ENCODE assay signal across 1 cellular context in the genomic region with DNA sequence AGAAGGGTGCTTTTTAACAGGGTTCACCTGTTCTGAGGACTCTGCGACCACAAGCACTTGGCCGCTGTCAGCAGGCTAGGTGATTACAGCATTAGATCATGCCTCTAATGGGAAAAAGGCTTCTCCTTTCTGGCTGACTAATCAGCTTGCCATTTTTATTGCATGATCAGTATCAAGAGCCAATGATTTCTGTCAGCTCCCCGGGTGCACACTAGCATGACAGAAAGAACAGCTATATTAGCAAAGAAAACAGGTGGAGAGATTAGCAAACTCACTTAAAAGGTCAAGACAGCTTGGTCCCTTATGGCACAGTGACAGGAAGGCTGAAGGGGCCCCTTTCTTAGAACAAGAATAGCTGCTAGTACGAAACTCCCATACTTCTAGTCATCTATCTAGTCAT.
TF ChIP-seq lines count a peak whose summit lies in the region.

No MANE protein-coding gene starts in this region.

TF ChIP-seq in HEK293, 187 proteins besides CTCF, POLR2A, EP300 and RAD21 (continued from another document and continues in another):
- TF ChIP-seq ZIC2 (tag by site-specific recombination; IDR thresholded peaks at IDR 0.05) (peak; percentile 34; the same call in 1 of the 2 replicates), ZNF324 (tag by site-specific recombination; IDR thresholded peaks at IDR 0.05) (no peak), ZFHX2 (tag by site-specific recombination; conservative IDR thresholded peaks at IDR 0.05) (no peak), HOXD13 (CRISPR knock-in tag; IDR thresholded peaks at IDR 0.05; ENCODE audit: borderline replicate concordance) (0 out of 2 replicates have a peak, but pooled peaks have one; percentile 53), ZNF600 (tag by site-specific recombination; IDR thresholded peaks at IDR 0.05) (no peak), KLF10 (tag by site-specific recombination; IDR thresholded peaks at IDR 0.05) (peak; percentile 41; the same call in 1 of the 2 replicates), SP7 (tag by site-specific recombination; IDR thresholded peaks at IDR 0.05) (peak; percentile 88), ZBTB8A (tag by site-specific recombination; IDR thresholded peaks at IDR 0.05) (0 out of 2 replicates have a peak, but pooled peaks have one; percentile 11), PRDM1 (tag by site-specific recombination; IDR thresholded peaks at IDR 0.05) (0 out of 2 replicates have a peak, but pooled peaks have one; percentile 5), ZBTB48 (tag by site-specific recombination; IDR thresholded peaks at IDR 0.05) (0 out of 2 replicates have a peak, but pooled peaks have one; percentile 31), KLF8 (tag by site-specific recombination; IDR thresholded peaks at IDR 0.05) (peak; percentile 62), ZFP69B (tag by site-specific recombination; IDR thresholded peaks at IDR 0.05) (0 out of 2 replicates have a peak, but pooled peaks have one; percentile 18), ZBTB21 (tag by site-specific recombination; IDR thresholded peaks at IDR 0.05) (no peak), GLI2 (tag by site-specific recombination; IDR thresholded peaks at IDR 0.05; ENCODE audit: borderline replicate concordance, low read depth) (peak; percentile 76; the same call in 1 of the 2 replicates), ZNF843 (tag by site-specific recombination; IDR thresholded peaks at IDR 0.05) (peak; percentile 94), ZNF416 (tag by site-specific recombination; IDR thresholded peaks at IDR 0.05) (no peak), ZNF544 (tag by site-specific recombination; IDR thresholded peaks at IDR 0.05) (no peak), ZNF394 (tag by site-specific recombination; IDR thresholded peaks at IDR 0.05; ENCODE audit: borderline replicate concordance) (peak; percentile 75), ZNF76 (tag by site-specific recombination; IDR thresholded peaks at IDR 0.05; ENCODE audit: borderline replicate concordance, low read depth) (0 out of 2 replicates have a peak, but pooled peaks have one; percentile 13), ZNF629 (tag by site-specific recombination; IDR thresholded peaks at IDR 0.05) (peak; percentile 83), ZNF571 (tag by site-specific recombination; IDR thresholded peaks at IDR 0.05) (no peak), FEZF1 (tag by site-specific recombination; IDR thresholded peaks at IDR 0.05) (peak; percentile 97), ZSCAN30 (tag by site-specific recombination; IDR thresholded peaks at IDR 0.05) (peak; percentile 64; the same call in 1 of the 2 replicates), ZNF404 (tag by site-specific recombination; IDR thresholded peaks at IDR 0.05) (no peak), SCRT1 (tag by site-specific recombination; IDR thresholded peaks at IDR 0.05; ENCODE audit: borderline replicate concordance) (0 out of 2 replicates have a peak, but pooled peaks have one; percentile 56)
- TF ChIP-seq, protein P1, sequence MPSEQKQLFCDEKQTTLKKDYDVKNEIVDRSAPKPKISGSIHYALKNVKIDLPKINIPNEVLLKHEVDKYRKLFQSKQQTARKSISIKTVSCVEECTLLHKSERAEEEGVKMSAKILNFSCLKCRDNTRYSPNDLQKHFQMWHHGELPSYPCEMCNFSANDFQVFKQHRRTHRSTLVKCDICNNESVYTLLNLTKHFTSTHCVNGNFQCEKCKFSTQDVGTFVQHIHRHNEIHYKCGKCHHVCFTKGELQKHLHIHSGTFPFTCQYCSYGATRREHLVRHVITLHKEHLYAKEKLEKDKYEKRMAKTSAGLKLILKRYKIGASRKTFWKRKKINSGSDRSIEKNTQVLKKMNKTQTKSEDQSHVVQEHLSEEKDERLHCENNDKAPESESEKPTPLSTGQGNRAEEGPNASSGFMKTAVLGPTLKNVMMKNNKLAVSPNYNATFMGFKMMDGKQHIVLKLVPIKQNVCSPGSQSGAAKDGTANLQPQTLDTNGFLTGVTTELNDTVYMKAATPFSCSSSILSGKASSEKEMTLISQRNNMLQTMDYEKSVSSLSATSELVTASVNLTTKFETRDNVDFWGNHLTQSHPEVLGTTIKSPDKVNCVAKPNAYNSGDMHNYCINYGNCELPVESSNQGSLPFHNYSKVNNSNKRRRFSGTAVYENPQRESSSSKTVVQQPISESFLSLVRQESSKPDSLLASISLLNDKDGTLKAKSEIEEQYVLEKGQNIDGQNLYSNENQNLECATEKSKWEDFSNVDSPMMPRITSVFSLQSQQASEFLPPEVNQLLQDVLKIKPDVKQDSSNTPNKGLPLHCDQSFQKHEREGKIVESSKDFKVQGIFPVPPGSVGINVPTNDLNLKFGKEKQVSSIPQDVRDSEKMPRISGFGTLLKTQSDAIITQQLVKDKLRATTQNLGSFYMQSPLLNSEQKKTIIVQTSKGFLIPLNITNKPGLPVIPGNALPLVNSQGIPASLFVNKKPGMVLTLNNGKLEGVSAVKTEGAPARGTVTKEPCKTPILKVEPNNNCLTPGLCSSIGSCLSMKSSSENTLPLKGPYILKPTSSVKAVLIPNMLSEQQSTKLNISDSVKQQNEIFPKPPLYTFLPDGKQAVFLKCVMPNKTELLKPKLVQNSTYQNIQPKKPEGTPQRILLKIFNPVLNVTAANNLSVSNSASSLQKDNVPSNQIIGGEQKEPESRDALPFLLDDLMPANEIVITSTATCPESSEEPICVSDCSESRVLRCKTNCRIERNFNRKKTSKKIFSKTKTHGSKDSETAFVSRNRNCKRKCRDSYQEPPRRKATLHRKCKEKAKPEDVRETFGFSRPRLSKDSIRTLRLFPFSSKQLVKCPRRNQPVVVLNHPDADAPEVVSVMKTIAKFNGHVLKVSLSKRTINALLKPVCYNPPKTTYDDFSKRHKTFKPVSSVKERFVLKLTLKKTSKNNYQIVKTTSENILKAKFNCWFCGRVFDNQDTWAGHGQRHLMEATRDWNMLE (tag by site-specific recombination; conservative IDR thresholded peaks at IDR 0.05; ENCODE audit: low read depth), result 0 out of 2 replicates have a peak, but pooled peaks have one; percentile 18
- TF ChIP-seq, protein P2, sequence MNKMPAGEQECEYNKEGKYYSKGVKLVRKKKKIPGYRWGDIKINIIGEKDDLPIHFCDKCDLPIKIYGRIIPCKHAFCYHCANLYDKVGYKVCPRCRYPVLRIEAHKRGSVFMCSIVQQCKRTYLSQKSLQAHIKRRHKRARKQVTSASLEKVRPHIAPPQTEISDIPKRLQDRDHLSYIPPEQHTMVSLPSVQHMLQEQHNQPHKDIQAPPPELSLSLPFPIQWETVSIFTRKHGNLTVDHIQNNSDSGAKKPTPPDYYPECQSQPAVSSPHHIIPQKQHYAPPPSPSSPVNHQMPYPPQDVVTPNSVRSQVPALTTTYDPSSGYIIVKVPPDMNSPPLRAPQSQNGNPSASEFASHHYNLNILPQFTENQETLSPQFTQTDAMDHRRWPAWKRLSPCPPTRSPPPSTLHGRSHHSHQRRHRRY (tag by site-specific recombination; IDR thresholded peaks at IDR 0.05), result no peak
- TF ChIP-seq, protein P3, sequence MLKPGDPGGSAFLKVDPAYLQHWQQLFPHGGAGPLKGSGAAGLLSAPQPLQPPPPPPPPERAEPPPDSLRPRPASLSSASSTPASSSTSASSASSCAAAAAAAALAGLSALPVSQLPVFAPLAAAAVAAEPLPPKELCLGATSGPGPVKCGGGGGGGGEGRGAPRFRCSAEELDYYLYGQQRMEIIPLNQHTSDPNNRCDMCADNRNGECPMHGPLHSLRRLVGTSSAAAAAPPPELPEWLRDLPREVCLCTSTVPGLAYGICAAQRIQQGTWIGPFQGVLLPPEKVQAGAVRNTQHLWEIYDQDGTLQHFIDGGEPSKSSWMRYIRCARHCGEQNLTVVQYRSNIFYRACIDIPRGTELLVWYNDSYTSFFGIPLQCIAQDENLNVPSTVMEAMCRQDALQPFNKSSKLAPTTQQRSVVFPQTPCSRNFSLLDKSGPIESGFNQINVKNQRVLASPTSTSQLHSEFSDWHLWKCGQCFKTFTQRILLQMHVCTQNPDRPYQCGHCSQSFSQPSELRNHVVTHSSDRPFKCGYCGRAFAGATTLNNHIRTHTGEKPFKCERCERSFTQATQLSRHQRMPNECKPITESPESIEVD (tag by site-specific recombination; IDR thresholded peaks at IDR 0.05), result peak; percentile 63; the same call in 1 of the 2 replicates
- TF ChIP-seq, protein P4, sequence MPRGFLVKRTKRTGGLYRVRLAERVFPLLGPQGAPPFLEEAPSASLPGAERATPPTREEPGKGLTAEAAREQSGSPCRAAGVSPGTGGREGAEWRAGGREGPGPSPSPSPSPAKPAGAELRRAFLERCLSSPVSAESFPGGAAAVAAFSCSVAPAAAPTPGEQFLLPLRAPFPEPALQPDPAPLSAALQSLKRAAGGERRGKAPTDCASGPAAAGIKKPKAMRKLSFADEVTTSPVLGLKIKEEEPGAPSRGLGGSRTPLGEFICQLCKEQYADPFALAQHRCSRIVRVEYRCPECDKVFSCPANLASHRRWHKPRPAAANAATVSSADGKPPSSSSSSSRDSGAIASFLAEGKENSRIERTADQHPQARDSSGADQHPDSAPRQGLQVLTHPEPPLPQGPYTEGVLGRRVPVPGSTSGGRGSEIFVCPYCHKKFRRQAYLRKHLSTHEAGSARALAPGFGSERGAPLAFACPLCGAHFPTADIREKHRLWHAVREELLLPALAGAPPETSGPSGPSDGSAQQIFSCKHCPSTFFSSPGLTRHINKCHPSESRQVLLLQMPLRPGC (tag by site-specific recombination; IDR thresholded peaks at IDR 0.05), result peak; percentile 76
- TF ChIP-seq, protein P5, sequence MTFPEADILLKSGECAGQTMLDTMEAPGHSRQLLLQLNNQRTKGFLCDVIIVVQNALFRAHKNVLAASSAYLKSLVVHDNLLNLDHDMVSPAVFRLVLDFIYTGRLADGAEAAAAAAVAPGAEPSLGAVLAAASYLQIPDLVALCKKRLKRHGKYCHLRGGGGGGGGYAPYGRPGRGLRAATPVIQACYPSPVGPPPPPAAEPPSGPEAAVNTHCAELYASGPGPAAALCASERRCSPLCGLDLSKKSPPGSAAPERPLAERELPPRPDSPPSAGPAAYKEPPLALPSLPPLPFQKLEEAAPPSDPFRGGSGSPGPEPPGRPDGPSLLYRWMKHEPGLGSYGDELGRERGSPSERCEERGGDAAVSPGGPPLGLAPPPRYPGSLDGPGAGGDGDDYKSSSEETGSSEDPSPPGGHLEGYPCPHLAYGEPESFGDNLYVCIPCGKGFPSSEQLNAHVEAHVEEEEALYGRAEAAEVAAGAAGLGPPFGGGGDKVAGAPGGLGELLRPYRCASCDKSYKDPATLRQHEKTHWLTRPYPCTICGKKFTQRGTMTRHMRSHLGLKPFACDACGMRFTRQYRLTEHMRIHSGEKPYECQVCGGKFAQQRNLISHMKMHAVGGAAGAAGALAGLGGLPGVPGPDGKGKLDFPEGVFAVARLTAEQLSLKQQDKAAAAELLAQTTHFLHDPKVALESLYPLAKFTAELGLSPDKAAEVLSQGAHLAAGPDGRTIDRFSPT (tag by site-specific recombination; IDR thresholded peaks at IDR 0.05), result peak; percentile 72
- TF ChIP-seq, protein P6, sequence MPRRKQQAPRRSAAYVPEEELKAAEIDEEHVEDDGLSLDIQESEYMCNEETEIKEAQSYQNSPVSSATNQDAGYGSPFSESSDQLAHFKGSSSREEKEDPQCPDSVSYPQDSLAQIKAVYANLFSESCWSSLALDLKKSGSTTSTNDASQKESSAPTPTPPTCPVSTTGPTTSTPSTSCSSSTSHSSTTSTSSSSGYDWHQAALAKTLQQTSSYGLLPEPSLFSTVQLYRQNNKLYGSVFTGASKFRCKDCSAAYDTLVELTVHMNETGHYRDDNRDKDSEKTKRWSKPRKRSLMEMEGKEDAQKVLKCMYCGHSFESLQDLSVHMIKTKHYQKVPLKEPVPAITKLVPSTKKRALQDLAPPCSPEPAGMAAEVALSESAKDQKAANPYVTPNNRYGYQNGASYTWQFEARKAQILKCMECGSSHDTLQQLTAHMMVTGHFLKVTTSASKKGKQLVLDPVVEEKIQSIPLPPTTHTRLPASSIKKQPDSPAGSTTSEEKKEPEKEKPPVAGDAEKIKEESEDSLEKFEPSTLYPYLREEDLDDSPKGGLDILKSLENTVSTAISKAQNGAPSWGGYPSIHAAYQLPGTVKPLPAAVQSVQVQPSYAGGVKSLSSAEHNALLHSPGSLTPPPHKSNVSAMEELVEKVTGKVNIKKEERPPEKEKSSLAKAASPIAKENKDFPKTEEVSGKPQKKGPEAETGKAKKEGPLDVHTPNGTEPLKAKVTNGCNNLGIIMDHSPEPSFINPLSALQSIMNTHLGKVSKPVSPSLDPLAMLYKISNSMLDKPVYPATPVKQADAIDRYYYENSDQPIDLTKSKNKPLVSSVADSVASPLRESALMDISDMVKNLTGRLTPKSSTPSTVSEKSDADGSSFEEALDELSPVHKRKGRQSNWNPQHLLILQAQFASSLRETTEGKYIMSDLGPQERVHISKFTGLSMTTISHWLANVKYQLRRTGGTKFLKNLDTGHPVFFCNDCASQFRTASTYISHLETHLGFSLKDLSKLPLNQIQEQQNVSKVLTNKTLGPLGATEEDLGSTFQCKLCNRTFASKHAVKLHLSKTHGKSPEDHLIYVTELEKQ (tag by site-specific recombination; IDR thresholded peaks at IDR 0.05; ENCODE audit: borderline replicate concordance), result peak; percentile 60; the same call in 1 of the 2 replicates
- TF ChIP-seq, protein P7, sequence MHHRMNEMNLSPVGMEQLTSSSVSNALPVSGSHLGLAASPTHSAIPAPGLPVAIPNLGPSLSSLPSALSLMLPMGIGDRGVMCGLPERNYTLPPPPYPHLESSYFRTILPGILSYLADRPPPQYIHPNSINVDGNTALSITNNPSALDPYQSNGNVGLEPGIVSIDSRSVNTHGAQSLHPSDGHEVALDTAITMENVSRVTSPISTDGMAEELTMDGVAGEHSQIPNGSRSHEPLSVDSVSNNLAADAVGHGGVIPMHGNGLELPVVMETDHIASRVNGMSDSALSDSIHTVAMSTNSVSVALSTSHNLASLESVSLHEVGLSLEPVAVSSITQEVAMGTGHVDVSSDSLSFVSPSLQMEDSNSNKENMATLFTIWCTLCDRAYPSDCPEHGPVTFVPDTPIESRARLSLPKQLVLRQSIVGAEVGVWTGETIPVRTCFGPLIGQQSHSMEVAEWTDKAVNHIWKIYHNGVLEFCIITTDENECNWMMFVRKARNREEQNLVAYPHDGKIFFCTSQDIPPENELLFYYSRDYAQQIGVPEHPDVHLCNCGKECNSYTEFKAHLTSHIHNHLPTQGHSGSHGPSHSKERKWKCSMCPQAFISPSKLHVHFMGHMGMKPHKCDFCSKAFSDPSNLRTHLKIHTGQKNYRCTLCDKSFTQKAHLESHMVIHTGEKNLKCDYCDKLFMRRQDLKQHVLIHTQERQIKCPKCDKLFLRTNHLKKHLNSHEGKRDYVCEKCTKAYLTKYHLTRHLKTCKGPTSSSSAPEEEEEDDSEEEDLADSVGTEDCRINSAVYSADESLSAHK (tag by site-specific recombination; IDR thresholded peaks at IDR 0.05), result peak; percentile 54; the same call in 1 of the 2 replicates
- TF ChIP-seq, protein P8, sequence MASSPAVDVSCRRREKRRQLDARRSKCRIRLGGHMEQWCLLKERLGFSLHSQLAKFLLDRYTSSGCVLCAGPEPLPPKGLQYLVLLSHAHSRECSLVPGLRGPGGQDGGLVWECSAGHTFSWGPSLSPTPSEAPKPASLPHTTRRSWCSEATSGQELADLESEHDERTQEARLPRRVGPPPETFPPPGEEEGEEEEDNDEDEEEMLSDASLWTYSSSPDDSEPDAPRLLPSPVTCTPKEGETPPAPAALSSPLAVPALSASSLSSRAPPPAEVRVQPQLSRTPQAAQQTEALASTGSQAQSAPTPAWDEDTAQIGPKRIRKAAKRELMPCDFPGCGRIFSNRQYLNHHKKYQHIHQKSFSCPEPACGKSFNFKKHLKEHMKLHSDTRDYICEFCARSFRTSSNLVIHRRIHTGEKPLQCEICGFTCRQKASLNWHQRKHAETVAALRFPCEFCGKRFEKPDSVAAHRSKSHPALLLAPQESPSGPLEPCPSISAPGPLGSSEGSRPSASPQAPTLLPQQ (tag by site-specific recombination; IDR thresholded peaks at IDR 0.05), result peak; percentile 64
